In genomic region chr18:79704631-79705030, GRCh38 we compare ENCODE assay signal across 7 cellular contexts.
"Had no signal": no experiment of that assay in that cellular context is flagged by ENCODE, and none has a peak within 500 bp of the region (broad histone marks: within the 10 kb centered on the region; RNA-seq: fewer than 3 reads in every experiment).

No MANE protein-coding gene starts in this region.

- H3K4me3 ChIP-seq: K562 had no signal

- H3K4me3 Mint-ChIP-seq: IgD-negative memory B cell had no signal

- DNase-seq: IMR-90, KBM-7, KG1 had no signal

- H3K9me3 Mint-ChIP-seq: IgD-negative memory B cell had no signal

- ATAC-seq: HepG2, K562 had no signal

- H3K27ac ChIP-seq: HL-60 had no signal

- H3K27me3 Mint-ChIP-seq: IgD-negative memory B cell had no signal
